ENCODE assay signal across 6 cellular contexts in genomic region chr3:15942936-15943335, GRCh38.
"Had no signal": no experiment of that assay in that cellular context is flagged by ENCODE, and none has a peak within 500 bp of the region (broad histone marks: within the 10 kb centered on the region; RNA-seq: fewer than 3 reads in every experiment).

No MANE protein-coding gene starts in this region.

- H3K9ac ChIP-seq: KMS-11 had no signal

- ATAC-seq: K562 had no signal

- H3K4me3 ChIP-seq: K562 had no signal

- FAIRE-seq: HTR-8/SVneo, K562 had no signal

- DNase-seq: KBM-7, KG1 had no signal

- H3K4me2 ChIP-seq: KMS-11 had no signal

- H3K27ac ChIP-seq: HL-60, KMS-11 had no signal
